9 cellular contexts compared by ENCODE assay signal in the genomic region with DNA sequence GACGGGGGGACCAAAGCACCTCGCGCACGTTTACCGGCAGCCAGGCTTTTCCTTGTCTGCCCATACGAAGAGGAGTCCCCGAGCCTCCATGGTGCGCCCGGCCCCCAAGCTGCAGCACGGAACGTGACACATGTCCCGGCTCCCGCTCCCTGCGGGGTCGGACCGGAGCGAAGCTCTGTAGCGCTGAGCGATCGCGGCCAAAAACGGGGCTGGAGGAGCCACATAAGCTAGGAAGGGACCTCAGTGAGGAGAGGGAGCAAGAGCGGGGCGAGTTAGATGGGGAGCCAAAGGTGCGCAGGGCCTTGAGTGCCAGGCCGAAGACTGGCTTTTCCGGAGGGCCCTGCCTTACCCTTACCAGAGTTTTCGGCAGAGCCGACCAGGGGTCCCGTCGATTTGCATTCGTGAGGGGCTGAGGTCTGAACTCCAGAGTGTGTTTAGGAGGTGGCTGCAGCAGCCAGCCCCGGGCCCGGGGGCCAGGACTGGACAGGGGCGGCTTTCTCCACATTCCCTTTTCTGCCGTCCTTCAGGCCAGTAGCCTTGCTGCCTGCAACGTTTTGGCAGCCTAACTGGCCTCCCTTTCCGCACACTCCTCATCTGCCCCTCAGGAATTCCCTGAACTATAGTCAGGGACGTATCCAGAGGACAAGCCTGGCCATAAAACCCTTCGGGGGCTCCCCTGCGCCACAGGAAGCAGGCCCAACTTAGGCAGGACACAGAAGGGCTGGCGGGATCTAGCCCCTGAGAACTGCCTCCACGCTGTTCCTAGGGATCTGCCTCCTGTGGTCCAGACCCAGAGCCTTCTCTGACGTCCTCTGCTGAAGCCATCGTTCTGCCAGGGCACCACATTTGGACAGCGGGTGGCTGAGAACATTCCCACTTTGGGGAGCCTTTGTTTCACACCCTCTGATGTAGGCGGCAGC. TPM values are rescaled to one million over a fixed set of nuclear protein-coding genes. Genes with fewer than 3 reads are reported as not detected.
A peak's percentile ranks its signal among the peaks of the same experiment; 100 is the strongest.
DNase-seq lines count a peak whose midpoint lies in the region; ATAC-seq and TF ChIP-seq lines count a peak whose summit lies in the region.
"Had no signal": no experiment of that assay in that cellular context is flagged by ENCODE, and none has a peak within 500 bp of the region (broad histone marks: within the 10 kb centered on the region; RNA-seq: fewer than 3 reads in every experiment).

No MANE protein-coding gene starts in this region.

- H3K4me1 ChIP-seq in SJSA1 (replicated peaks) = peaks cover 15% of the 10 kb centered on the region

- no peaks in the 10 kb centered on the region for H3K9me3 ChIP-seq in SJSA1 (replicated peaks)

- H3K27me3 Mint-ChIP-seq in endothelial cell (ENCODE audit: unreplicated experiment) = peaks cover 3% of the 10 kb centered on the region
- H3K27me3 Mint-ChIP-seq in nephron (ENCODE audit: low read depth) = no peaks in the 10 kb centered on the region

- peaks cover 22% of the 10 kb centered on the region for H3K36me3 ChIP-seq in SJSA1

- peak overlapping the region; percentile 44 for H3K27ac ChIP-seq in SJSA1

- no peak overlapping the region for H3K27ac Mint-ChIP-seq in endothelial cell (ENCODE audit: unreplicated experiment)
- H3K27ac Mint-ChIP-seq in nephron = peak overlapping the region; percentile 31 to 85 (median 60)

- TF ChIP-seq CTCF in endothelial cell (IDR thresholded peaks at IDR 0.05; ENCODE audit: unreplicated experiment) (no peak), nephron (IDR thresholded peaks at IDR 0.05; ENCODE audit: unreplicated experiment in 3 of 3) (no peak)

- H3K4me1 Mint-ChIP-seq in endothelial cell (ENCODE audit: unreplicated experiment) = peaks cover 5% of the 10 kb centered on the region
- peaks cover 8% of the 10 kb centered on the region for H3K4me1 Mint-ChIP-seq in nephron

- peak; percentile 2 for ATAC-seq in GM21381 (IDR thresholded peaks at IDR 0.05; ENCODE audit: unreplicated experiment)

- H3K4me3 Mint-ChIP-seq in endothelial cell (ENCODE audit: unreplicated experiment) (peak overlapping the region; percentile 95), nephron (peak overlapping the region; percentile 90 to 95 (median 93))

- DNase-seq in SJSA1 (ENCODE audit: low read depth in 1 of 2, low spot score in 2 of 2) = peak in 1 of 2 experiments; percentile 4
- no peak for DNase-seq in endothelial cell (ENCODE audit: low spot score)
- no peak for DNase-seq in AML-193 (lab: John Stamatoyannopoulos, UW)
- no peak for DNase-seq in SHP77 (lab: John Stamatoyannopoulos, UW)
- DNase-seq in NCI-H2171 treated with DMSO at 0.1 percent for 48 hours (lab: John Stamatoyannopoulos, UW) = no peak
- no peak for DNase-seq in NOMO-1 (lab: John Stamatoyannopoulos, UW; ENCODE audit: unreplicated experiment in 2 of 2)

- H3K9me3 Mint-ChIP-seq in endothelial cell (ENCODE audit: unreplicated experiment) = no peaks in the 10 kb centered on the region
- peaks cover 8% of the 10 kb centered on the region for H3K9me3 Mint-ChIP-seq in nephron

- H3K4me3 ChIP-seq in SJSA1 = peak overlapping the region; percentile 93

- H3K27me3 ChIP-seq in SJSA1 (replicated peaks) = no peaks in the 10 kb centered on the region

- H3K36me3 Mint-ChIP-seq in endothelial cell (ENCODE audit: low read depth, unreplicated experiment) = no peaks in the 10 kb centered on the region
- peaks cover 14% of the 10 kb centered on the region for H3K36me3 Mint-ChIP-seq in nephron (ENCODE audit: low read depth)

RNA-seq across cellular contexts. Expression of gene SSR4, which starts 0.7 kb away (rescaled TPM):
- total RNA-seq in SJSA1 (2014; rRNA removed; shearing (Covaris generic)) = 139 and 225 TPM in 2 replicates
- 243 TPM for total RNA-seq in endothelial cell (ENCODE audit: unreplicated experiment)

RNA-seq across cellular contexts. Expression of gene IDH3G, which starts 1.0 kb away (rescaled TPM):
- total RNA-seq in SJSA1 (2014; rRNA removed; shearing (Covaris generic)) = 51.0 and 80.1 TPM in 2 replicates
- 43.3 TPM for total RNA-seq in endothelial cell (ENCODE audit: unreplicated experiment)

RNA-seq across cellular contexts. Expression of gene SRPK3, which starts 14.3 kb away (rescaled TPM):
- not detected in 2 replicates for total RNA-seq in SJSA1 (2014; rRNA removed; shearing (Covaris generic))
- total RNA-seq in endothelial cell (ENCODE audit: unreplicated experiment) = 0.18 TPM
- total RNA-seq: activated CD8-positive, alpha-beta memory T cell treated with anti-CD3 and anti-CD28 coated beads for 36 hours had no signal

RNA-seq across cellular contexts. Expression of gene PLXNB3, which starts 31.1 kb away (rescaled TPM):
- 0.03 and 1.3 TPM in 2 replicates for total RNA-seq in SJSA1 (2014; rRNA removed; shearing (Covaris generic))
- total RNA-seq in endothelial cell (ENCODE audit: unreplicated experiment) = 11.2 TPM

RNA-seq across cellular contexts. Expression of gene PDZD4, which starts 35.2 kb away (rescaled TPM):
- 0.09 and 0.79 TPM in 2 replicates for total RNA-seq in SJSA1 (2014; rRNA removed; shearing (Covaris generic))
- total RNA-seq in endothelial cell (ENCODE audit: unreplicated experiment) = 2.6 TPM
